Comparison of ENCODE assay signal across 22 cellular contexts in the genomic region with DNA sequence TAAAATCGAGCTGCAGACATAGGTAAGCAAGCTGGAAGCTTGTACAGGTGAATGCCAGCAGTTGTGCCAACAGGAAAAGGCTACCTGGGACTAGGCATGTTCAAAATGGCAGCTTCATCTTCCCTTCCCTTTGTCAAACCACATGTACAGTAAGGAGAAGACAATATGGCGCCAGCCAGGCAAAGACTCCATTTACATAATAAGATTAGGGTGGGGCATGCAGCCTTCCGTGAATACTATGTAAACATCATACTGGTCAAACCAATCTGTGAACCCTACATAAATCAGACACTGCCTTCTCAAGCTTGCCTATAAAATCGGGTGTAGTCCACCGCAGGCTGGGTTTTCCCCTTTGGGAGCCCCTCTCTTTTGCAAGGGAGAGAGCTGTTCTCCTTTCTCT.
"Had no signal": no experiment of that assay in that cellular context is flagged by ENCODE, and none has a peak within 500 bp of the region (broad histone marks: within the 10 kb centered on the region; RNA-seq: fewer than 3 reads in every experiment).

No MANE protein-coding gene starts in this region.

- H3K36me3 ChIP-seq: right lobe of liver, suprapubic skin, transverse colon, uterus had no signal

- ATAC-seq: activated CD4-positive, alpha-beta T cell treated with anti-CD3 and anti-CD28 coated beads for 36 hours; body of pancreas; left lobe of liver; right lobe of liver; stimulated activated naive CD8-positive, alpha-beta T cell treated with anti-CD3 and anti-CD28 coated beads, Interleukin-15, amount 100 ng/mL, for 72 hours had no signal

- DNase-seq: activated CD4-positive, alpha-beta memory T cell treated with anti-CD3 and anti-CD28 coated beads for 36 hours; activated CD4-positive, alpha-beta T cell treated with anti-CD3 and anti-CD28 coated beads for 36 hours; activated naive CD4-positive, alpha-beta T cell treated with Interleukin-2 at 50 U/mL for 16 hours; activated naive CD8-positive, alpha-beta T cell treated with anti-CD3 and anti-CD28 coated beads, Interleukin-2, amount 10 ng/mL, durations not matched to agents 7 days and 5 days; activated T-cell treated with anti-CD3 and anti-CD28 coated beads, Interleukin-2, amount 50 U/mL, for 24 hours; body of pancreas; dermis blood vessel endothelial cell; effector memory CD4-positive, alpha-beta T cell; foreskin fibroblast; hippocampal formation; right lobe of liver; small intestine; stimulated activated CD4-positive, alpha-beta T cell treated with anti-CD3 and anti-CD28 coated beads, Interleukin-15, amount 100 ng/mL, for 24 hours; stimulated activated CD4-positive, alpha-beta T cell treated with anti-CD3 and anti-CD28 coated beads, Interleukin-2, amount 100 ng/mL, for 48 hours; stimulated activated naive CD8-positive, alpha-beta T cell treated with anti-CD3 and anti-CD28 coated beads, Interleukin-15, amount 100 ng/mL, for 72 hours; transverse colon; uterus had no signal

- H3K4me3 ChIP-seq: body of pancreas, lung, right lobe of liver, suprapubic skin, transverse colon, uterus had no signal

- H3K9me3 ChIP-seq: body of pancreas, right lobe of liver, suprapubic skin, transverse colon, uterus had no signal

- H3K9ac ChIP-seq: parathyroid adenoma had no signal

- H3K4me1 ChIP-seq: parathyroid adenoma, uterus had no signal

- H3K79me2 ChIP-seq: parathyroid adenoma had no signal

- FAIRE-seq: islet of Langerhans, small intestine had no signal

- H3K27me3 ChIP-seq: body of pancreas, right lobe of liver, suprapubic skin, transverse colon, uterus had no signal

- H2AFZ ChIP-seq: parathyroid adenoma had no signal

- H3K27ac ChIP-seq: body of pancreas, parathyroid adenoma, right lobe of liver, suprapubic skin, transverse colon, uterus had no signal
